In the genomic region with DNA sequence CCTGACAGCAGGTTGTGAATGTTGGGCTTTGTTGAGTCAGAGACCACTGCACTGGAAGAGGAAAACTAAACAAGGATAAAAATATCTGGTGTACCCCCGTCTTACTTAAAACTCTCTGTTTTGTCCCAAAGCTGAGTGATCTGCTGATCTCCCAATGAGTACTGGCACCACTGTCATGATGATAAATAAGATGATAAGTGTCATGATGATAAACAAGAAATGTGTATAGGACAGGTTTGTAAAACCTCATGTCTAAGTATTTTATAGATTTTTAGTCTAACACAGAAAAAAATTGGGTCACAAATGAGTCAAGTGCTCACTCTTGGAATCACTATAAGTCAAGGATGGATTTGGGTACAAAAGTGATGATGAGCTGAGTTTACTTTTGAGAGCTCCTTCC, we compare ENCODE assay signal across 22 cellular contexts. TPM values are rescaled to one million over a fixed set of nuclear protein-coding genes. Genes with fewer than 3 reads are reported as not detected.
A peak's percentile ranks its signal among the peaks of the same experiment; 100 is the strongest.
DNase-seq lines count a peak whose midpoint lies in the region; ATAC-seq and TF ChIP-seq lines count a peak whose summit lies in the region.
"Had no signal": no experiment of that assay in that cellular context is flagged by ENCODE, and none has a peak within 500 bp of the region (broad histone marks: within the 10 kb centered on the region; RNA-seq: fewer than 3 reads in every experiment).

No MANE protein-coding gene starts in this region.

- no peak for TF ChIP-seq POLR2A in HCT116 (IDR thresholded peaks at IDR 0.05; ENCODE audit: borderline replicate concordance, extremely low read depth, insufficient read depth, insufficient read length)

- no peak overlapping the region for H3K4me3 Mint-ChIP-seq in activated CD8-positive, alpha-beta memory T cell treated with anti-CD3 and anti-CD28 coated beads, Interleukin-2, amount 10 ng/mL, durations not matched to agents 7 days and 5 days
- H3K4me3 Mint-ChIP-seq: CD8-positive, alpha-beta memory T cell; H9 had no signal

- no peak overlapping the region for H3K4ac ChIP-seq in neuronal stem cell (ENCODE audit: low read length)

- H3K79me1 ChIP-seq in neuronal stem cell (ENCODE audit: low read depth, low read length): no peaks in the 10 kb centered on the region

- ATAC-seq in activated CD8-positive, alpha-beta memory T cell treated with anti-CD3 and anti-CD28 coated beads, Interleukin-2, amount 10 ng/mL, durations not matched to agents 7 days and 5 days: peak; percentile 13
- ATAC-seq in HCT116: no peak
- no peak for ATAC-seq in GM18517 (IDR thresholded peaks at IDR 0.05; ENCODE audit: unreplicated experiment)

- H3K27me3 Mint-ChIP-seq in activated CD8-positive, alpha-beta memory T cell treated with anti-CD3 and anti-CD28 coated beads, Interleukin-2, amount 10 ng/mL, durations not matched to agents 7 days and 5 days: peaks cover 53% of the 10 kb centered on the region

- H4K8ac ChIP-seq in neuronal stem cell (ENCODE audit: low read depth, low read length): no peak overlapping the region

- intact Hi-C loops in HCT116 (cut with micrococcal nuclease): no loop called here

- TF ChIP-seq CTCF in HCT116 (IDR thresholded peaks at IDR 0.05 in 2 of 3, conservative IDR thresholded peaks at IDR 0.05 in 1 of 3; ENCODE audit: borderline replicate concordance in 1 of 3, insufficient read depth in 1 of 3, low read depth in 2 of 3, low read length in 2 of 3): no peak
- no peak for TF ChIP-seq CTCF in OCI-LY3 (IDR thresholded peaks at IDR 0.05; ENCODE audit: low read depth, low read length)
- TF ChIP-seq CTCF in neural cell (IDR thresholded peaks at IDR 0.05; ENCODE audit: poor library complexity, severe bottlenecking): no peak

- DNase-seq in activated CD8-positive, alpha-beta memory T cell treated with anti-CD3 and anti-CD28 coated beads, Interleukin-2, amount 10 ng/mL, durations not matched to agents 7 days and 5 days: no peak
- no peak for DNase-seq in activated CD8-positive, alpha-beta memory T cell treated with anti-CD3 and anti-CD28 coated beads for 24 hours
- DNase-seq in HCT116 (ENCODE audit: low read depth, low spot score): no peak
- no peak for DNase-seq in stimulated activated CD4-positive, alpha-beta T cell treated with anti-CD3 and anti-CD28 coated beads, Interleukin-4, amount 100 ng/mL, for 1 hour
- DNase-seq in neuronal stem cell (ENCODE audit: low spot score): no peak
- DNase-seq: CD8-positive, alpha-beta memory T cell; H9; KG1; NCI-H1694; NCI-H2081; NCI-H2171 treated with DMSO at 0.1 percent for 48 hours; NCI-H446; NCI-H526; SIG-M5; SK-N-SH had no signal

- peak overlapping the region; percentile 44 for H2AFZ ChIP-seq in HCT116 (ENCODE audit: low read depth, low read length, poor library complexity, severe bottlenecking)
- no peak overlapping the region for H2AFZ ChIP-seq in OCI-LY3 (ENCODE audit: low read depth, low read length)
- no peak overlapping the region for H2AFZ ChIP-seq in neural cell (ENCODE audit: low read depth, low read length)
- no peak overlapping the region for H2AFZ ChIP-seq in neuronal stem cell (ENCODE audit: low read length)

- no peaks in the 10 kb centered on the region for H3K9me3 ChIP-seq in HCT116 (ENCODE audit: control insufficient read depth in 1 of 2, insufficient read depth in 1 of 2, low read depth in 1 of 2, low read length in 2 of 2)
- no peaks in the 10 kb centered on the region for H3K9me3 ChIP-seq in OCI-LY3 (ENCODE audit: insufficient read depth, low read length)
- H3K9me3 ChIP-seq in neural cell (ENCODE audit: low read length): no peaks in the 10 kb centered on the region
- H3K9me3 ChIP-seq in neuronal stem cell (replicated peaks in 1 of 2; ENCODE audit: control insufficient read depth in 2 of 2, insufficient read depth in 1 of 2, low read depth in 1 of 2, low read length in 2 of 2): no peaks in the 10 kb centered on the region
- H3K9me3 ChIP-seq: SK-N-SH had no signal

- peak overlapping the region; percentile 29 for H3K27ac Mint-ChIP-seq in activated CD8-positive, alpha-beta memory T cell treated with anti-CD3 and anti-CD28 coated beads, Interleukin-2, amount 10 ng/mL, durations not matched to agents 7 days and 5 days
- H3K27ac Mint-ChIP-seq: CD8-positive, alpha-beta memory T cell; H9 had no signal

- no peaks in the 10 kb centered on the region for H4K20me1 ChIP-seq in HCT116 (ENCODE audit: insufficient read depth)
- no peaks in the 10 kb centered on the region for H4K20me1 ChIP-seq in OCI-LY3 (ENCODE audit: insufficient read depth, low read length)
- no peaks in the 10 kb centered on the region for H4K20me1 ChIP-seq in neural cell (ENCODE audit: insufficient read depth)

- no peak overlapping the region for H3K23ac ChIP-seq in neuronal stem cell (ENCODE audit: low read depth, low read length, poor library complexity)

- H2BK120ac ChIP-seq in neuronal stem cell (ENCODE audit: low read depth, low read length): no peak overlapping the region

- H3K36me3 ChIP-seq in HCT116 (ENCODE audit: control insufficient read depth in 1 of 2, insufficient read depth in 2 of 2, low read length in 2 of 2): no peaks in the 10 kb centered on the region
- no peaks in the 10 kb centered on the region for H3K36me3 ChIP-seq in OCI-LY3 (replicated peaks; ENCODE audit: low read depth, low read length)
- H3K36me3 ChIP-seq in neural cell (ENCODE audit: insufficient read depth, low read length): no peaks in the 10 kb centered on the region
- H3K36me3 ChIP-seq in neuronal stem cell (replicated peaks in 1 of 2; ENCODE audit: control insufficient read depth in 2 of 2, insufficient read depth in 2 of 2, low read length in 2 of 2): no peaks in the 10 kb centered on the region

- H3K4me2 ChIP-seq in HCT116 (ENCODE audit: low read length): no peak overlapping the region
- H3K4me2 ChIP-seq in OCI-LY3 (ENCODE audit: low read length): peak overlapping the region; percentile 80
- H3K4me2 ChIP-seq in neural cell (ENCODE audit: low read length): peak overlapping the region; percentile 12
- H3K4me2 ChIP-seq in neuronal stem cell (ENCODE audit: insufficient read depth, low read length, poor library complexity, severe bottlenecking): no peak overlapping the region
- H3K4me2 ChIP-seq: SK-N-SH had no signal

- H3K36me3 Mint-ChIP-seq in activated CD8-positive, alpha-beta memory T cell treated with anti-CD3 and anti-CD28 coated beads, Interleukin-2, amount 10 ng/mL, durations not matched to agents 7 days and 5 days: peaks cover 7% of the 10 kb centered on the region
- H3K36me3 Mint-ChIP-seq: CD8-positive, alpha-beta memory T cell had no signal

- no peak overlapping the region for H3K27ac ChIP-seq in HCT116 (ENCODE audit: low read depth, low read length)
- H3K27ac ChIP-seq in OCI-LY3 (ENCODE audit: low read length): peak overlapping the region; percentile 68
- H3K27ac ChIP-seq in neural cell (ENCODE audit: low read length): no peak overlapping the region
- no peak overlapping the region for H3K27ac ChIP-seq in neuronal stem cell (replicated peaks; ENCODE audit: low read length)
- H3K27ac ChIP-seq: C4-2B, RWPE1 had no signal

- no peak overlapping the region for H3K14ac ChIP-seq in neuronal stem cell (ENCODE audit: low read length)

- no peaks in the 10 kb centered on the region for H3K27me3 ChIP-seq in HCT116 (ENCODE audit: insufficient read depth, low read length)
- no peaks in the 10 kb centered on the region for H3K27me3 ChIP-seq in OCI-LY3 (ENCODE audit: low read depth, low read length)
- H3K27me3 ChIP-seq in neural cell (ENCODE audit: insufficient read depth, low read depth, low read length): peaks cover 40% of the 10 kb centered on the region
- peaks cover 11 to 89% (median 25%) of the 10 kb centered on the region in 3 experiments for H3K27me3 ChIP-seq in neuronal stem cell (ENCODE audit: control insufficient read depth in 3 of 3, insufficient read depth in 3 of 3, low read depth in 1 of 3, low read length in 3 of 3)

- peaks cover 34% of the 10 kb centered on the region for H3K4me1 Mint-ChIP-seq in activated CD8-positive, alpha-beta memory T cell treated with anti-CD3 and anti-CD28 coated beads, Interleukin-2, amount 10 ng/mL, durations not matched to agents 7 days and 5 days

- no peak overlapping the region for H4K91ac ChIP-seq in neuronal stem cell (ENCODE audit: low read depth, low read length, poor library complexity)

- H3K79me2 ChIP-seq in HCT116 (ENCODE audit: insufficient read depth, low read length) (no peaks in the 10 kb centered on the region), OCI-LY3 (ENCODE audit: low read length) (no peaks in the 10 kb centered on the region), neural cell (replicated peaks; ENCODE audit: insufficient read depth, low read length) (no peaks in the 10 kb centered on the region)

- H2BK15ac ChIP-seq in neuronal stem cell (ENCODE audit: low read length): no peak overlapping the region

- CTCF ChIA-PET in activated CD8-positive, alpha-beta memory T cell treated with anti-CD3 and anti-CD28 coated beads, Interleukin-2, amount 10 ng/mL, durations not matched to agents 7 days and 5 days (lab: Charles Lee): interaction anchor here (1.0 to 1.1 kb wide), 2 partner anchors 191 to 361 kb away, joined by 3 read pairs; no protein-coding TSS in a partner anchor
- CTCF ChIA-PET in HCT116 (lab: Charles Lee): interaction anchor here (1.6 to 2.5 kb wide), 2 partner anchors 12 to 357 kb away, joined by 7 to 10 read pairs; no protein-coding TSS in a partner anchor

- RAD21 ChIA-PET in HCT116 (lab: Charles Lee; ENCODE audit: low non-redundant PET in 1 of 2, low total read pairs in 2 of 2, uncharacterized antibody in 2 of 2, unreplicated experiment in 2 of 2): no interaction called here

- POLR2A ChIA-PET in HCT116 (lab: Charles Lee): no interaction called here

- H3K9me2 ChIP-seq in HCT116 (ENCODE audit: insufficient read depth) (no peaks in the 10 kb centered on the region), neural cell (ENCODE audit: insufficient read depth, low read length) (no peaks in the 10 kb centered on the region)
- H3K9me2 ChIP-seq: SK-N-SH had no signal

- H2BK5ac ChIP-seq in neuronal stem cell (ENCODE audit: low read length): no peak overlapping the region

- H3K4me1 ChIP-seq in HCT116 (ENCODE audit: control insufficient read depth in 1 of 2, insufficient read depth in 2 of 2, low read length in 2 of 2) (peaks cover 0 to 15% of the 10 kb centered on the region in 2 experiments; a peak in 2 of 4 replicates), OCI-LY3 (ENCODE audit: low read length) (peaks cover 49% of the 10 kb centered on the region), neuronal stem cell (ENCODE audit: control insufficient read depth in 2 of 2, insufficient read depth in 1 of 2, low read depth in 1 of 2, low read length in 2 of 2) (no peaks in the 10 kb centered on the region)

- H2AK5ac ChIP-seq in neuronal stem cell (ENCODE audit: low read depth, low read length): no peak overlapping the region

- no TSS peak for BruUV-seq in HCT116 (replicated peaks; lab: Mats Ljungman, UMichigan)

- H3K9me3 Mint-ChIP-seq in activated CD8-positive, alpha-beta memory T cell treated with anti-CD3 and anti-CD28 coated beads, Interleukin-2, amount 10 ng/mL, durations not matched to agents 7 days and 5 days (ENCODE audit: low read depth): no peaks in the 10 kb centered on the region
- H3K9me3 Mint-ChIP-seq: H9 had no signal

- H3F3A ChIP-seq in neural cell (ENCODE audit: insufficient read depth, low read length, poor library complexity, severe bottlenecking): no peaks in the 10 kb centered on the region

- no peak overlapping the region for H3K18ac ChIP-seq in neuronal stem cell (ENCODE audit: low read length)

- no peak overlapping the region for H3K9ac ChIP-seq in HCT116 (ENCODE audit: low read length)
- no peak overlapping the region; the same call in 1 of the 2 replicates for H3K9ac ChIP-seq in OCI-LY3 (ENCODE audit: low read length)
- H3K9ac ChIP-seq in neural cell (ENCODE audit: low read length): no peak overlapping the region
- H3K9ac ChIP-seq in neuronal stem cell (ENCODE audit: low read depth, low read length, poor library complexity): no peak overlapping the region
- H3K9ac ChIP-seq: SK-N-SH had no signal

- WGBS in neuronal stem cell (ENCODE audit: extremely low coverage in 2 of 2, insufficient read length in 2 of 2, insufficient replicate concordance in 1 of 2), 2 donors: no CpG with 5 or more reads among the region's 1 CpG

- no peak overlapping the region for H3K4me3 ChIP-seq in HCT116 (replicated peaks in 1 of 2; ENCODE audit: low read depth in 1 of 2, low read length in 2 of 2)
- peak overlapping the region; percentile 49 for H3K4me3 ChIP-seq in OCI-LY3 (ENCODE audit: low read length)
- H3K4me3 ChIP-seq in neural cell (ENCODE audit: low read length): no peak overlapping the region
- H3K4me3 ChIP-seq in neuronal stem cell (ENCODE audit: low read length in 2 of 2): no peak overlapping the region

- TF ChIP-seq EP300 in neural cell (conservative IDR thresholded peaks at IDR 0.05; ENCODE audit: poor library complexity, severe bottlenecking): no peak

- TF ChIP-seq RAD21 in HCT116 (IDR thresholded peaks at IDR 0.05; ENCODE audit: low read depth) (no peak), neural cell (conservative IDR thresholded peaks at IDR 0.05) (no peak)

- H2BK12ac ChIP-seq in neuronal stem cell (ENCODE audit: low read length): no peak overlapping the region

RNA-seq across cellular contexts. Expression of gene SIM1, which starts 8.5 kb away (rescaled TPM):
- total RNA-seq in activated CD8-positive, alpha-beta memory T cell treated with anti-CD3 and anti-CD28 coated beads, Interleukin-2, amount 10 ng/mL, durations not matched to agents 7 days and 5 days: under 1 TPM in 1 of 2 experiments, not detected in 1; 0.07 TPM
- not detected for total RNA-seq in HCT116 (2021; ENCODE audit: unreplicated experiment)
- not detected in 2 replicates for polyA plus RNA-seq in HCT116 (2012)
- not detected in 2 replicates for polyA plus RNA-seq in neural cell
- polyA minus RNA-seq in neural cell: not detected in 2 replicates
- polyA plus RNA-seq in neuronal stem cell (2013, experiment 1 of 2): not detected
- polyA plus RNA-seq in neuronal stem cell (2013, experiment 2 of 2): not detected
- total RNA-seq: A172; Calu3; CD8-positive, alpha-beta memory T cell; H9 had no signal
- polyA plus RNA-seq: CD8-positive, alpha-beta memory T cell; SK-N-SH had no signal

Comparison
In these comparisons a context has a peak if more than half of its experiments do, and no peak if none do; other contexts are left out.
1. H3K4me2 ChIP-seq: peak in OCI-LY3 (single experiment) and neural cell (single experiment); none in HCT116 (single experiment) and neuronal stem cell (single experiment).